In the genomic region with DNA sequence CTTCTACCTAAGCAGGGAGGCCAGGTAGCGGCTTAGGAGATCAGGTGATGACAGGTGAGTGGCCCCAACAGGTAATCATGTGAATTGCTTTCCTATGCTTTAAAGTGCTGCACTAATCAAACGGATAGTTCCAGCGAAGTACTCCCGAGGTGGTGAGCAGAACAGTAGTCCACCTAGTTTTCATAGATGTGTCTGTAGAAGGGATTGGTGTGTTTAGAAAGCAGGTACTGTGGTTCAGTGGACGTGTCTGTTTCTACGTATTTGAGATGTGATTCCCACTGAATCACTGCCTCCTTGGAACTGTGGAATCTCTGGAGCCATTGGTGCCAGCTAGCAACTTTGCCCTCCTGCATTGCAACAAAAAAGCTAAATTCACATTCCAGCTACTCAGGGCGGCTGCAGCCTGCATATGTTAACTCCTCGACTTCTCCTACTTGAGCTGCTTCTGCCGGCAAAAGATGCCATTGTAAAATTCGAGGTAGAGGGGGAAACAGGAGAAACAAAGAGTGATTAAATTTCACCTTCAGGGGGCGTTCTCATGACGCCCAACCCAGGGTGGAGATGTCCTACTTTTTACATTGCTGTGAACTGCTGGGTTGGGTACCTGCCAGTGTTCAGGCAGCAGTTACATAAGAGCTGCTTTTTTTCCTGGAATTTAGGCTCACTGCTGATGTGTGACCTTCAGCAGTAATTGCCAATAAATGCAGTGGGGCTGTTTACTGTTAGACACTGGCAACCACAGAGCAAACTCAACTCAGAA, we compare ENCODE assay signal across 8 cellular contexts.
DNase-seq lines count a peak whose midpoint lies in the region; ATAC-seq and TF ChIP-seq lines count a peak whose summit lies in the region.

No MANE protein-coding gene starts in this region.

- H3K9ac ChIP-seq in stomach smooth muscle (ENCODE audit: low read length in 2 of 2): peak overlapping the region; percentile 16 to 29

- no peaks in the 10 kb centered on the region for H3K9me3 ChIP-seq in stomach smooth muscle (ENCODE audit: control insufficient read depth in 2 of 2, low read length in 2 of 2)

- peaks cover 27% of the 10 kb centered on the region for H3K4me1 ChIP-seq in stomach smooth muscle (ENCODE audit: control insufficient read depth, insufficient read depth, low read length)

- TF ChIP-seq CTCF in brain microvascular endothelial cell (IDR thresholded peaks at IDR 0.05; ENCODE audit: low read depth, low read length, missing control alignments): peak; percentile 63

- in situ Hi-C loops in brain microvascular endothelial cell (cut with HindIII; ENCODE audit: low pct_ligation_motif_present, low sequenced_read_pairs): no loop called here

- no peak for ATAC-seq in GM18907 (IDR thresholded peaks at IDR 0.05; ENCODE audit: unreplicated experiment)

- H3K4me3 ChIP-seq in brain microvascular endothelial cell (ENCODE audit: low read depth, low read length) (no peak overlapping the region), stomach smooth muscle (ENCODE audit: low read length in 2 of 2) (peak overlapping the region in 1 of 2 donors; percentile 35)

- DNase-seq in NK-92 treated with Interleukin-12 subunit alpha and Interleukin-12 subunit beta, amount 100 ng/mL, for 24 hours (lab: John Stamatoyannopoulos, UW): peak; percentile 11
- DNase-seq in NK-92 (lab: John Stamatoyannopoulos, UW; ENCODE audit: unreplicated experiment) (no peak), NCI-H524 (lab: John Stamatoyannopoulos, UW) (peak; percentile 25 to 82), brain microvascular endothelial cell (peak; percentile 77), iris pigment epithelial cell (ENCODE audit: low read depth) (peak; percentile 91), NCI-H1105 (lab: John Stamatoyannopoulos, UW) (no peak)

- no peaks in the 10 kb centered on the region for H3K36me3 ChIP-seq in brain microvascular endothelial cell (replicated peaks)
- peaks cover 0 to 7% of the 10 kb centered on the region in 2 donors for H3K36me3 ChIP-seq in stomach smooth muscle (ENCODE audit: control insufficient read depth in 2 of 2, insufficient read depth in 2 of 2, low read length in 2 of 2)

- H3K27ac ChIP-seq in brain microvascular endothelial cell (peak overlapping the region; percentile 90), stomach smooth muscle (ENCODE audit: low read length) (peak overlapping the region; percentile 75)

- H3K27me3 ChIP-seq in brain microvascular endothelial cell (replicated peaks) (no peaks in the 10 kb centered on the region), stomach smooth muscle (ENCODE audit: control insufficient read depth in 1 of 2, insufficient read depth in 2 of 2, low read length in 2 of 2) (no peaks in the 10 kb centered on the region)

Comparison
In these comparisons a context has a peak if more than half of its experiments do, and no peak if none do; other contexts are left out.
1. DNase-seq: peak in NK-92 treated with Interleukin-12 subunit alpha and Interleukin-12 subunit beta, amount 100 ng/mL, for 24 hours (single experiment), NCI-H524 (2 of 2), brain microvascular endothelial cell (single experiment) and iris pigment epithelial cell (single experiment); none in NK-92 (single experiment) and NCI-H1105 (single experiment).